1 cellular context compared by ENCODE assay signal in the genomic region with DNA sequence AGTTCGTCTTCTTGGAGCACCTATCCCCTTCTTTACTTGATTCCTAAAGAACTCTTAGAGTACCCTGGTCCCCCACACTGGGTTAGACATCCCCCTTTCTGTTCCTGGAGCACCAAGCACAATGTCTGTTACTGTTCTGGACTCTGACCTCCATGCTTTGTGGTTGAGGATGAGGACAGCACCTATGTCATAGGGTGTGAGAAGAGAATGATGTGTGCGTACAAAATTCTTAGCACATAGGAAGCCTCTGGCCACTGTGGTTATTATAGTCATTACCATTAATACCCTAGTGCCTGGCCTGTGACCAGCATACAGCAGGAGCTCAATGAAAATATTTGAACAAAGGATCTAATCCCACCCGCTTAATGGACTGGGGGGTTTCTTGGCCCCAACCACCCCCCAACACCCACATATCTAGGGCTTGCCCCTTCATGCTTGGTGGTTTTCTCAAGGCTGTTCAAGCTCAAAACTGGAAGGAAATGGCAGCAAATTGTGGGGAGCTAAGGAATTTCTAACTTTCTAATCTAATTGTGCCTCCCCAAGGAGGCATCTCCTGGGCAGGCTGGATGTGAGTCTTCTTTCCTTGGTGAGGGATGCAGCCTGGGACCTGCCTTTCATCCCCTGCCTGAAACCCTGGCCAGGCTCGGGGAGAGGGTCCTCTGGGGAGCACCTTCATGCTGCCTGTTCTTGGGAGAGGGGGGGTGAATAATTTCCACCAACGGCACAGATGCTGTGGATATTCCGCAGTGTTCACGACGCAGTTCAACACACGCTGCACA.
TF ChIP-seq lines count a peak whose summit lies in the region.

No MANE protein-coding gene starts in this region.

TF ChIP-seq in GM12878, 131 proteins besides CTCF, POLR2A, EP300 and RAD21:
- TF ChIP-seq NFXL1 (IDR thresholded peaks at IDR 0.05; ENCODE audit: borderline replicate concordance) (peak; percentile 67; the same call in 1 of the 2 replicates), MEF2B (IDR thresholded peaks at IDR 0.05; ENCODE audit: partially characterized antibody, poor library complexity, severe bottlenecking) (peak; percentile 29), NR2F1 (conservative IDR thresholded peaks at IDR 0.05) (peak; percentile 72), RAD51 (IDR thresholded peaks at IDR 0.05) (no peak), ZNF217 (IDR thresholded peaks at IDR 0.05) (no peak), FOXM1 (IDR thresholded peaks at IDR 0.05; ENCODE audit: low read depth, low read length) (no peak), KAT2A (conservative IDR thresholded peaks at IDR 0.05; ENCODE audit: control insufficient read depth, low read depth, low read length) (no peak), HDAC2 (IDR thresholded peaks at IDR 0.05) (no peak), BMI1 (IDR thresholded peaks at IDR 0.05; ENCODE audit: borderline replicate concordance) (peak; percentile 50), BHLHE40 (IDR thresholded peaks at IDR 0.05; ENCODE audit: borderline replicate concordance in 1 of 2, low read depth in 2 of 2, low read length in 1 of 2) (0 out of 4 replicates have a peak, but pooled peaks of 1 of the 2 experiments have one; percentile 37), GATAD2B (conservative IDR thresholded peaks at IDR 0.05; ENCODE audit: low read depth) (0 out of 2 replicates have a peak, but pooled peaks have one; percentile 17), IKZF2 (IDR thresholded peaks at IDR 0.05) (peak; percentile 60 to 65; a peak in 3 of 4 replicates), NR2C2 (IDR thresholded peaks at IDR 0.05; ENCODE audit: borderline replicate concordance, control insufficient read depth, insufficient read length, low read depth) (no peak), STAT3 (IDR thresholded peaks at IDR 0.05; ENCODE audit: low read depth, low read length) (no peak), POLR2AphosphoS5 (IDR thresholded peaks at IDR 0.05; ENCODE audit: low read length) (no peak), EZH2 (IDR thresholded peaks at IDR 0.05; ENCODE audit: borderline replicate concordance, control insufficient read depth, low read depth, low read length) (no peak), ATF7 (IDR thresholded peaks at IDR 0.05; ENCODE audit: low read depth) (peak; percentile 88), NBN (IDR thresholded peaks at IDR 0.05) (0 out of 2 replicates have a peak, but pooled peaks have one; percentile 29), IKZF1 (conservative IDR thresholded peaks at IDR 0.05) (peak; percentile 79), ETV6 (conservative IDR thresholded peaks at IDR 0.05 in 1 of 2, IDR thresholded peaks at IDR 0.05 in 1 of 2; ENCODE audit: borderline replicate concordance in 1 of 2, low read depth in 1 of 2) (no peak), FOS (IDR thresholded peaks at IDR 0.05; ENCODE audit: borderline replicate concordance, extremely low read depth, insufficient read length) (no peak), CBX5 (IDR thresholded peaks at IDR 0.05; ENCODE audit: low read depth) (no peak), CREB1 (IDR thresholded peaks at IDR 0.05; ENCODE audit: low read depth) (peak; percentile 34; the same call in 1 of the 2 replicates), SMAD1 (IDR thresholded peaks at IDR 0.05; ENCODE audit: low read depth, partially characterized antibody) (no peak), CBFB (IDR thresholded peaks at IDR 0.05; ENCODE audit: low read depth) (no peak), CHD4 (IDR thresholded peaks at IDR 0.05) (no peak), MTA2 (IDR thresholded peaks at IDR 0.05; ENCODE audit: low read depth) (peak; percentile 88; the same call in 1 of the 2 replicates), POLR2AphosphoS2 (IDR thresholded peaks at IDR 0.05; ENCODE audit: low read depth, low read length) (no peak), NFIC (IDR thresholded peaks at IDR 0.05; ENCODE audit: low read depth, low read length) (no peak), DPF2 (IDR thresholded peaks at IDR 0.05) (peak; percentile 83)
- TF ChIP-seq, protein P1, sequence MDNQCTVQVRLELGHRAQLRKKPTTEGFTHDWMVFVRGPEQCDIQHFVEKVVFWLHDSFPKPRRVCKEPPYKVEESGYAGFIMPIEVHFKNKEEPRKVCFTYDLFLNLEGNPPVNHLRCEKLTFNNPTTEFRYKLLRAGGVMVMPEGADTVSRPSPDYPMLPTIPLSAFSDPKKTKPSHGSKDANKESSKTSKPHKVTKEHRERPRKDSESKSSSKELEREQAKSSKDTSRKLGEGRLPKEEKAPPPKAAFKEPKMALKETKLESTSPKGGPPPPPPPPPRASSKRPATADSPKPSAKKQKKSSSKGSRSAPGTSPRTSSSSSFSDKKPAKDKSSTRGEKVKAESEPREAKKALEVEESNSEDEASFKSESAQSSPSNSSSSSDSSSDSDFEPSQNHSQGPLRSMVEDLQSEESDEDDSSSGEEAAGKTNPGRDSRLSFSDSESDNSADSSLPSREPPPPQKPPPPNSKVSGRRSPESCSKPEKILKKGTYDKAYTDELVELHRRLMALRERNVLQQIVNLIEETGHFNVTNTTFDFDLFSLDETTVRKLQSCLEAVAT (IDR thresholded peaks at IDR 0.05): no peak
- TF ChIP-seq, protein P2, sequence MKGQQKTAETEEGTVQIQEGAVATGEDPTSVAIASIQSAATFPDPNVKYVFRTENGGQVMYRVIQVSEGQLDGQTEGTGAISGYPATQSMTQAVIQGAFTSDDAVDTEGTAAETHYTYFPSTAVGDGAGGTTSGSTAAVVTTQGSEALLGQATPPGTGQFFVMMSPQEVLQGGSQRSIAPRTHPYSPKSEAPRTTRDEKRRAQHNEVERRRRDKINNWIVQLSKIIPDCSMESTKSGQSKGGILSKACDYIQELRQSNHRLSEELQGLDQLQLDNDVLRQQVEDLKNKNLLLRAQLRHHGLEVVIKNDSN (IDR thresholded peaks at IDR 0.05; ENCODE audit: borderline replicate concordance, extremely low read length, insufficient read depth, low read depth, low read length): no peak
- TF ChIP-seq, protein P3, sequence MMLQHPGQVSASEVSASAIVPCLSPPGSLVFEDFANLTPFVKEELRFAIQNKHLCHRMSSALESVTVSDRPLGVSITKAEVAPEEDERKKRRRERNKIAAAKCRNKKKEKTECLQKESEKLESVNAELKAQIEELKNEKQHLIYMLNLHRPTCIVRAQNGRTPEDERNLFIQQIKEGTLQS (IDR thresholded peaks at IDR 0.05; ENCODE audit: borderline replicate concordance, extremely low read depth, low read depth, low read length): no peak
- TF ChIP-seq, protein P4, sequence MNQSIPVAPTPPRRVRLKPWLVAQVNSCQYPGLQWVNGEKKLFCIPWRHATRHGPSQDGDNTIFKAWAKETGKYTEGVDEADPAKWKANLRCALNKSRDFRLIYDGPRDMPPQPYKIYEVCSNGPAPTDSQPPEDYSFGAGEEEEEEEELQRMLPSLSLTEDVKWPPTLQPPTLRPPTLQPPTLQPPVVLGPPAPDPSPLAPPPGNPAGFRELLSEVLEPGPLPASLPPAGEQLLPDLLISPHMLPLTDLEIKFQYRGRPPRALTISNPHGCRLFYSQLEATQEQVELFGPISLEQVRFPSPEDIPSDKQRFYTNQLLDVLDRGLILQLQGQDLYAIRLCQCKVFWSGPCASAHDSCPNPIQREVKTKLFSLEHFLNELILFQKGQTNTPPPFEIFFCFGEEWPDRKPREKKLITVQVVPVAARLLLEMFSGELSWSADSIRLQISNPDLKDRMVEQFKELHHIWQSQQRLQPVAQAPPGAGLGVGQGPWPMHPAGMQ (IDR thresholded peaks at IDR 0.05; ENCODE audit: borderline replicate concordance): no peak
- TF ChIP-seq, protein P5, sequence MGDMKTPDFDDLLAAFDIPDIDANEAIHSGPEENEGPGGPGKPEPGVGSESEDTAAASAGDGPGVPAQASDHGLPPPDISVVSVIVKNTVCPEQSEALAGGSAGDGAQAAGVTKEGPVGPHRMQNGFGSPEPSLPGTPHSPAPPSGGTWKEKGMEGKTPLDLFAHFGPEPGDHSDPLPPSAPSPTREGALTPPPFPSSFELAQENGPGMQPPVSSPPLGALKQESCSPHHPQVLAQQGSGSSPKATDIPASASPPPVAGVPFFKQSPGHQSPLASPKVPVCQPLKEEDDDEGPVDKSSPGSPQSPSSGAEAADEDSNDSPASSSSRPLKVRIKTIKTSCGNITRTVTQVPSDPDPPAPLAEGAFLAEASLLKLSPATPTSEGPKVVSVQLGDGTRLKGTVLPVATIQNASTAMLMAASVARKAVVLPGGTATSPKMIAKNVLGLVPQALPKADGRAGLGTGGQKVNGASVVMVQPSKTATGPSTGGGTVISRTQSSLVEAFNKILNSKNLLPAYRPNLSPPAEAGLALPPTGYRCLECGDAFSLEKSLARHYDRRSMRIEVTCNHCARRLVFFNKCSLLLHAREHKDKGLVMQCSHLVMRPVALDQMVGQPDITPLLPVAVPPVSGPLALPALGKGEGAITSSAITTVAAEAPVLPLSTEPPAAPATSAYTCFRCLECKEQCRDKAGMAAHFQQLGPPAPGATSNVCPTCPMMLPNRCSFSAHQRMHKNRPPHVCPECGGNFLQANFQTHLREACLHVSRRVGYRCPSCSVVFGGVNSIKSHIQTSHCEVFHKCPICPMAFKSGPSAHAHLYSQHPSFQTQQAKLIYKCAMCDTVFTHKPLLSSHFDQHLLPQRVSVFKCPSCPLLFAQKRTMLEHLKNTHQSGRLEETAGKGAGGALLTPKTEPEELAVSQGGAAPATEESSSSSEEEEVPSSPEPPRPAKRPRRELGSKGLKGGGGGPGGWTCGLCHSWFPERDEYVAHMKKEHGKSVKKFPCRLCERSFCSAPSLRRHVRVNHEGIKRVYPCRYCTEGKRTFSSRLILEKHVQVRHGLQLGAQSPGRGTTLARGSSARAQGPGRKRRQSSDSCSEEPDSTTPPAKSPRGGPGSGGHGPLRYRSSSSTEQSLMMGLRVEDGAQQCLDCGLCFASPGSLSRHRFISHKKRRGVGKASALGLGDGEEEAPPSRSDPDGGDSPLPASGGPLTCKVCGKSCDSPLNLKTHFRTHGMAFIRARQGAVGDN (IDR thresholded peaks at IDR 0.05): no peak
- TF ChIP-seq, protein P6, sequence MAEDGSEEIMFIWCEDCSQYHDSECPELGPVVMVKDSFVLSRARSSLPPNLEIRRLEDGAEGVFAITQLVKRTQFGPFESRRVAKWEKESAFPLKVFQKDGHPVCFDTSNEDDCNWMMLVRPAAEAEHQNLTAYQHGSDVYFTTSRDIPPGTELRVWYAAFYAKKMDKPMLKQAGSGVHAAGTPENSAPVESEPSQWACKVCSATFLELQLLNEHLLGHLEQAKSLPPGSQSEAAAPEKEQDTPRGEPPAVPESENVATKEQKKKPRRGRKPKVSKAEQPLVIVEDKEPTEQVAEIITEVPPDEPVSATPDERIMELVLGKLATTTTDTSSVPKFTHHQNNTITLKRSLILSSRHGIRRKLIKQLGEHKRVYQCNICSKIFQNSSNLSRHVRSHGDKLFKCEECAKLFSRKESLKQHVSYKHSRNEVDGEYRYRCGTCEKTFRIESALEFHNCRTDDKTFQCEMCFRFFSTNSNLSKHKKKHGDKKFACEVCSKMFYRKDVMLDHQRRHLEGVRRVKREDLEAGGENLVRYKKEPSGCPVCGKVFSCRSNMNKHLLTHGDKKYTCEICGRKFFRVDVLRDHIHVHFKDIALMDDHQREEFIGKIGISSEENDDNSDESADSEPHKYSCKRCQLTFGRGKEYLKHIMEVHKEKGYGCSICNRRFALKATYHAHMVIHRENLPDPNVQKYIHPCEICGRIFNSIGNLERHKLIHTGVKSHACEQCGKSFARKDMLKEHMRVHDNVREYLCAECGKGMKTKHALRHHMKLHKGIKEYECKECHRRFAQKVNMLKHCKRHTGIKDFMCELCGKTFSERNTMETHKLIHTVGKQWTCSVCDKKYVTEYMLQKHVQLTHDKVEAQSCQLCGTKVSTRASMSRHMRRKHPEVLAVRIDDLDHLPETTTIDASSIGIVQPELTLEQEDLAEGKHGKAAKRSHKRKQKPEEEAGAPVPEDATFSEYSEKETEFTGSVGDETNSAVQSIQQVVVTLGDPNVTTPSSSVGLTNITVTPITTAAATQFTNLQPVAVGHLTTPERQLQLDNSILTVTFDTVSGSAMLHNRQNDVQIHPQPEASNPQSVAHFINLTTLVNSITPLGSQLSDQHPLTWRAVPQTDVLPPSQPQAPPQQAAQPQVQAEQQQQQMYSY (CRISPR knock-in tag; IDR thresholded peaks at IDR 0.05): no peak
